ENCODE assay signal across 24 cellular contexts in the genomic region with DNA sequence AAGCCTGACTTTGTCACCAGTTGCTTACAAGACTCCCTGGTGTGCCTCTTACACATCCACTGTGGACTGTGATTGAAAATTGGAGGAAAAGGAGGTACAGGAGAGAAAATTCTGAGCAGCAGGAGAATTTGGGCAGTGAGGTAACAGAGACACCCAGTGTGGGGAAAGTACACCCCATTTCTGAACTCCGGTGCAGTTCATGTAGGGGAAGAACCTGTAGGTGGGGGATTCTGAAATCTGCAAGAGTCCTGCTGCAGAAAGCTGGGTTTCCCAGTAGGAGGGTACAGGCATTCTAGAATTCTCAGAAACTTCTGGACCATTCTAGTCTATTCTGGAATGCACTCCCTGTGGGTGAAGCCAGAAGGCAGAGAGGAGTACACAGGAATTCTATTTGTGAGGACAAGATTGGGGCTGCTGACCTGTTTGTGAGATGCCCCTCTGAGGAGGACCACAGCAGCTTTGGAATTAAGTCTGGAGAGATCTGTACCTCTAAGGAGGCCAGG. TPM values are rescaled to one million over a fixed set of nuclear protein-coding genes. Genes with fewer than 3 reads are reported as not detected.
DNase-seq lines count a peak whose midpoint lies in the region; ATAC-seq, FAIRE-seq and TF ChIP-seq lines count a peak whose summit lies in the region.
"Had no signal": no experiment of that assay in that cellular context is flagged by ENCODE, and none has a peak within 500 bp of the region (broad histone marks: within the 10 kb centered on the region; RNA-seq: fewer than 3 reads in every experiment).

No MANE protein-coding gene starts in this region.

- no peak; a peak in 1 of 4 replicates for TF ChIP-seq EP300 in GM12878 (IDR thresholded peaks at IDR 0.05; ENCODE audit: borderline replicate concordance in 1 of 2, control insufficient read depth in 1 of 2, low read depth in 2 of 2, low read length in 2 of 2)

- intact Hi-C loops in activated CD4-positive, alpha-beta T cell treated with anti-CD3 and anti-CD28 coated beads, Interleukin-2, amount 10 ng/mL, durations not matched to agents 24 days and 14 days (cut with micrococcal nuclease) = no loop called here
- intact Hi-C loops in GM12878 (cut with micrococcal nuclease; ENCODE audit: unreplicated experiment) = no loop called here

- BruUV-seq in GM12878 (replicated peaks; lab: Mats Ljungman, UMichigan) = no TSS peak

- RAD21 ChIA-PET in GM12878 (lab: Charles Lee; ENCODE audit: unreplicated experiment) = interaction anchor here (0.8 to 1.7 kb wide), 3 partner anchors 9 to 113 kb away, joined by 3 to 4 read pairs (median 3); no protein-coding TSS in a partner anchor

- no peaks in the 10 kb centered on the region for H3K4me1 ChIP-seq in GM12878 (ENCODE audit: control insufficient read depth, insufficient read depth, low read length)

- CTCF ChIA-PET in GM12878 (lab: Yijun Ruan, JAX) = interaction anchor here (0.7 to 2.1 kb wide), 4 partner anchors 56 to 174 kb away, joined by 3 to 9 read pairs (median 4); no protein-coding TSS in a partner anchor

- H3K4me3 ChIP-seq in GM12878 = no peak overlapping the region

- TF ChIP-seq POLR2A in GM12878 (IDR thresholded peaks at IDR 0.05; ENCODE audit: low read depth, low read length) = no peak

- no peak overlapping the region for H3K27ac ChIP-seq in GM12878 (ENCODE audit: control insufficient read depth, insufficient read depth)
- H3K27ac ChIP-seq: 22Rv1, C4-2B had no signal

- WGBS in GM12878 (ENCODE audit: insufficient coverage, insufficient replicate concordance, low lambda C conversion rate, missing lambda C conversion rate) = 0% methylated on average over 1 of the region's 1 CpG

- TF ChIP-seq CTCF in GM12878 (IDR thresholded peaks at IDR 0.05 in 2 of 3, conservative IDR thresholded peaks at IDR 0.05 in 1 of 3; ENCODE audit: control insufficient read depth in 2 of 3, extremely low read depth in 1 of 3, insufficient read depth in 1 of 3, low read depth in 3 of 3, low read length in 3 of 3) = peak in 1 of 3 experiments; percentile 13; a peak in 1 of 6 replicates

- no peak overlapping the region for H3K9ac ChIP-seq in GM12878 (ENCODE audit: control insufficient read depth, insufficient read depth, low read length)

- no peak for FAIRE-seq in GM12878 (lab: Jason Lieb, UNC)

- H3K4me2 ChIP-seq in GM12878 (ENCODE audit: control insufficient read depth, insufficient read depth) = no peak overlapping the region

- H3K27me3 Mint-ChIP-seq in activated CD4-positive, alpha-beta T cell treated with anti-CD3 and anti-CD28 coated beads, Interleukin-2, amount 10 ng/mL, durations not matched to agents 24 days and 14 days = no peaks in the 10 kb centered on the region
- no peaks in the 10 kb centered on the region for H3K27me3 Mint-ChIP-seq in stimulated activated memory B cell treated with anti-CD40 and anti-IgM and Interleukin-4, amounts not matched to agents 10 μg/mL and 1 μg/mL and 100 μg/mL, for 72 hours
- H3K27me3 Mint-ChIP-seq: B cell had no signal

- SMC1A ChIA-PET in GM12878 (lab: Charles Lee; ENCODE audit: uncharacterized antibody, unreplicated experiment) = interaction anchor here (1.3 to 1.9 kb wide), 6 partner anchors 10 to 107 kb away, joined by 3 to 8 read pairs (median 4); no protein-coding TSS in a partner anchor

- in situ Hi-C loops in GM12878 (cut with MboI) = no loop called here

- POLR2A ChIA-PET in GM12878 (lab: Charles Lee) = no interaction called here

- H3K9me3 Mint-ChIP-seq in activated CD4-positive, alpha-beta T cell treated with anti-CD3 and anti-CD28 coated beads, Interleukin-2, amount 10 ng/mL, durations not matched to agents 24 days and 14 days = no peaks in the 10 kb centered on the region
- H3K9me3 Mint-ChIP-seq in stimulated activated memory B cell treated with anti-CD40 and anti-IgM and Interleukin-4, amounts not matched to agents 10 μg/mL and 1 μg/mL and 100 μg/mL, for 72 hours = no peaks in the 10 kb centered on the region
- H3K9me3 Mint-ChIP-seq: CD8-positive, alpha-beta memory T cell had no signal

- no peak for DNase-seq in activated CD4-positive, alpha-beta T cell treated with anti-CD3 and anti-CD28 coated beads, Interleukin-2, amount 10 ng/mL, durations not matched to agents 24 days and 14 days
- DNase-seq in activated CD4-positive, alpha-beta T cell treated with anti-CD3 and anti-CD28 coated beads for 1 hour = no peak
- DNase-seq in GM12878 (ENCODE audit: low read depth, low spot score) (no peak), OCI-M2 (lab: John Stamatoyannopoulos, UW; ENCODE audit: unreplicated experiment) (no peak)
- no peak for DNase-seq in activated CD4-positive, CD25-positive, alpha-beta regulatory T cell treated with anti-CD3 and anti-CD28 coated beads, Interleukin-2, amount 50 U/mL, for 72 hours
- DNase-seq in activated CD4-positive, alpha-beta T cell treated with anti-CD3 and anti-CD28 coated beads, Interleukin-2, amount 50 U/mL, for 48 hours = no peak
- DNase-seq: CD8-positive, alpha-beta memory T cell; DMS 273 treated with DMSO at 0.1 percent for 48 hours; DMS79; EL; GDM1; KG1; MM.1S; NCI-H1694; NCI-H2081; NCI-H2227 treated with DMSO at 0.1 percent for 48 hours; NCI-H526 treated with DMSO at 0.1 percent for 48 hours; SHP77 treated with DMSO at 0.1 percent for 48 hours had no signal

- H3K36me3 ChIP-seq in GM12878 (ENCODE audit: control insufficient read depth in 2 of 2, insufficient read depth in 2 of 2, low read length in 1 of 2) = no peaks in the 10 kb centered on the region

- ATAC-seq in HG02885 (IDR thresholded peaks at IDR 0.05; ENCODE audit: poor library complexity, unreplicated experiment) (peak; percentile 64), GM12878 (peak; percentile 66)
- ATAC-seq in stimulated activated memory B cell treated with anti-CD40 and anti-IgM and Interleukin-4, amounts not matched to agents 10 μg/mL and 1 μg/mL and 100 μg/mL, for 72 hours = peak; percentile 55

- peaks cover 2% of the 10 kb centered on the region for H3K36me3 Mint-ChIP-seq in activated CD4-positive, alpha-beta T cell treated with anti-CD3 and anti-CD28 coated beads, Interleukin-2, amount 10 ng/mL, durations not matched to agents 24 days and 14 days (ENCODE audit: low read depth)
- H3K36me3 Mint-ChIP-seq in stimulated activated memory B cell treated with anti-CD40 and anti-IgM and Interleukin-4, amounts not matched to agents 10 μg/mL and 1 μg/mL and 100 μg/mL, for 72 hours = no peaks in the 10 kb centered on the region

- H3K27ac Mint-ChIP-seq in activated CD4-positive, alpha-beta T cell treated with anti-CD3 and anti-CD28 coated beads, Interleukin-2, amount 10 ng/mL, durations not matched to agents 24 days and 14 days = peak overlapping the region; percentile 26
- H3K27ac Mint-ChIP-seq in stimulated activated memory B cell treated with anti-CD40 and anti-IgM and Interleukin-4, amounts not matched to agents 10 μg/mL and 1 μg/mL and 100 μg/mL, for 72 hours = no peak overlapping the region
- H3K27ac Mint-ChIP-seq: B cell had no signal

- no peak overlapping the region for H3K4me3 Mint-ChIP-seq in activated CD4-positive, alpha-beta T cell treated with anti-CD3 and anti-CD28 coated beads, Interleukin-2, amount 10 ng/mL, durations not matched to agents 24 days and 14 days
- H3K4me3 Mint-ChIP-seq in stimulated activated memory B cell treated with anti-CD40 and anti-IgM and Interleukin-4, amounts not matched to agents 10 μg/mL and 1 μg/mL and 100 μg/mL, for 72 hours = no peak overlapping the region
- H3K4me3 Mint-ChIP-seq: B cell; CD8-positive, alpha-beta memory T cell had no signal

- peak; percentile 29; the same call in 1 of the 2 replicates for TF ChIP-seq RAD21 in GM12878 (IDR thresholded peaks at IDR 0.05; ENCODE audit: insufficient read depth, low read depth, low read length)

- H2AFZ ChIP-seq in GM12878 (ENCODE audit: control insufficient read depth, low read depth, low read length) = no peak overlapping the region; the same call in 1 of the 2 replicates

- no peaks in the 10 kb centered on the region for H3K79me2 ChIP-seq in GM12878 (ENCODE audit: control insufficient read depth, insufficient read depth, low read length)

- H3K4me1 Mint-ChIP-seq in activated CD4-positive, alpha-beta T cell treated with anti-CD3 and anti-CD28 coated beads, Interleukin-2, amount 10 ng/mL, durations not matched to agents 24 days and 14 days = peaks cover 15% of the 10 kb centered on the region
- peaks cover 11% of the 10 kb centered on the region for H3K4me1 Mint-ChIP-seq in stimulated activated memory B cell treated with anti-CD40 and anti-IgM and Interleukin-4, amounts not matched to agents 10 μg/mL and 1 μg/mL and 100 μg/mL, for 72 hours
- H3K4me1 Mint-ChIP-seq: B cell; CD8-positive, alpha-beta memory T cell had no signal

- H3K9me3 ChIP-seq in GM12878 (replicated peaks; ENCODE audit: control insufficient read depth, insufficient read depth, low read length) = no peaks in the 10 kb centered on the region

- no peaks in the 10 kb centered on the region for H3K27me3 ChIP-seq in GM12878 (replicated peaks in 1 of 2; ENCODE audit: control insufficient read depth in 2 of 2, insufficient read depth in 2 of 2, low read length in 1 of 2)

- no peaks in the 10 kb centered on the region for H4K20me1 ChIP-seq in GM12878 (ENCODE audit: control insufficient read depth, insufficient read depth)

TF ChIP-seq in GM12878, 131 proteins besides CTCF, POLR2A, EP300 and RAD21 (continues in another document):
- TF ChIP-seq NFIC (IDR thresholded peaks at IDR 0.05; ENCODE audit: low read depth, low read length) = no peak

RNA-seq across cellular contexts. Expression of gene ALOX5AP, which starts 54.1 kb away (rescaled TPM):
- total RNA-seq in activated CD4-positive, alpha-beta T cell treated with anti-CD3 and anti-CD28 coated beads, Interleukin-2, amount 10 ng/mL, durations not matched to agents 24 days and 14 days = 33.3 and 33.4 TPM in 2 replicates
- 33.3 and 39.3 TPM in 2 replicates for total RNA-seq in GM12878 (2013; cell fraction: nucleolus; rRNA removed)
- total RNA-seq in GM12878 (2014; rRNA removed) (82.5 and 92.9 TPM in 2 replicates), GM12878 (2014; rRNA removed; fragmentation: Illumina TruSeq; extraction: Trizol) (56.9 and 59.4 TPM in 2 replicates), GM12878 (2021) (45.9 and 48.5 TPM in 2 replicates)
- polyA plus RNA-seq in GM12878 (2011; ENCODE audit: low read depth) = 56.3 TPM
- polyA plus RNA-seq in GM12878 (2011; rRNA removed) (278 and 283 TPM in 2 replicates), GM12878 (2014; fragmentation: Illumina TruSeq; extraction: Trizol) (137 and 156 TPM in 2 replicates), GM12878 (2014; fragmentation: Nextera tagmentation; extraction: Ambion mirVana) (100 to 1,000 TPM; 321 to 426 TPM), GM12878 (2014; rRNA removed) (88.0 and 91.9 TPM in 2 replicates), GM12878 (2016; fragmentation: Nextera tagmentation; extraction: Ambion mirVana) (100 to 1,000 TPM; 105 to 114 TPM)
- 238 and 302 TPM in 2 replicates for polyA plus RNA-seq in GM12878 (2011; cell fraction: cytosol; rRNA removed)
- 74.4 and 118 TPM in 2 replicates for polyA plus RNA-seq in GM12878 (2011; cell fraction: nucleus; rRNA removed)
- 37.3 and 38.9 TPM in 2 replicates for polyA plus RNA-seq in GM12878 (2012)
- 192 and 220 TPM in 2 replicates for polyA minus RNA-seq in GM12878 (2011; rRNA and poly(A)+ RNA removed)
- polyA minus RNA-seq in GM12878 (2011; cell fraction: cytosol; rRNA and poly(A)+ RNA removed) = 27.6 and 28.6 TPM in 2 replicates
- polyA minus RNA-seq in GM12878 (2011; cell fraction: nucleus; rRNA and poly(A)+ RNA removed) = 21.3 and 23.0 TPM in 2 replicates
- total RNA-seq: NCI-H460 had no signal
